Comparison of ENCODE assay signal across 17 cellular contexts in the genomic region with DNA sequence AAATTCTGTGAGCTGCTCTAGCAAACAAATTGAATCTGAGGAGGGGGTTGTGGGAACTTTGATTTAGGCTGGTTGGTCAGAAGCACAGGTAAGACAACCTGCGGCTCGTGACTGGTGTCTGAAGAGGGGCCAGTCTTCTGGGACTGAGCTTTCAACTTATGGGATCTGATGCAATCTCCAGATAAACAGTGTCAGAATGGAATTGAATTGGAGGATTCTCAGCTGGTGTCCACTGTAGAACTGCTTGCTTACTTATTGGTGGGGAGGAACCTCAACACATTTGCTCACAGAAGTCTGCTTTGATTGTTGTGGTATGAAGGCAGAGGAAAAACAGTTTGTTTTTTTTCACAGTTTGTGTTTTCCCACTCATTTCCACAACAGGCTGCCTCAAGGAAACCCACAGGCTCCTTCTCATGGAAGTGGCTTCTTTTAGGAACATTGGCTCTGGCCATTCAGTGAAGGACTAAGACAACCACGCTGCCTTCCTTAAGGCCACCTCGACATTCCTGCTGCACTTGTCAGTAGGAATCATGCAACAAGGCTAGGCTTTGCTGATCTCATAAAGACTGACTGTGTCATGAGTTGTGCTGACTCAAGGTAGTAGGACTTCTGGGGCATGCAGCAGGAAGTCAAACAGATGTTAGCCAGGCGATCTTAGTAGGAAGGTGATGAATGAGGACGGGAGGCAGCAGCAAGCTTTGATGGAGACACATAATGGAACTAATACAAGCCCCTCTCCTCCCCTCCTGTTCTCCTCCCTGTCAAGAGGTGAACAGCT.
DNase-seq lines count a peak whose midpoint lies in the region; ATAC-seq, FAIRE-seq and TF ChIP-seq lines count a peak whose summit lies in the region.
"Had no signal": no experiment of that assay in that cellular context is flagged by ENCODE, and none has a peak within 500 bp of the region (broad histone marks: within the 10 kb centered on the region; RNA-seq: fewer than 3 reads in every experiment).

No MANE protein-coding gene starts in this region.

- DNase-seq in Caki2 (ENCODE audit: low read depth) (peak; percentile 26), OCI-M1 (lab: John Stamatoyannopoulos, UW) (peak; percentile 29), H1 (ENCODE audit: low read depth in 1 of 2, low spot score in 2 of 2) (no peak), mesendoderm (peak; percentile 40), NCI-H2227 treated with DMSO at 0.1 percent for 48 hours (lab: John Stamatoyannopoulos, UW) (no peak), adrenal gland (no peak)
- DNase-seq in naive thymus-derived CD8-positive, alpha-beta T cell = no peak
- DNase-seq: activated CD4-positive, alpha-beta T cell treated with anti-CD3 and anti-CD28 coated beads for 4 hours; CD8-positive, alpha-beta T cell; mucosa of descending colon; NCI-H1105 treated with DMSO at 0.1 percent for 48 hours; NCI-H82; psoas muscle; stimulated activated CD4-positive, alpha-beta T cell treated with anti-CD3 and anti-CD28 coated beads, Interleukin-2, amount 100 ng/mL, for 48 hours; stimulated activated naive CD4-positive, alpha-beta T cell treated with Interleukin-2 at 50 U/mL for 16 hours had no signal

- CTCF ChIA-PET in H1 (lab: Charles Lee; ENCODE audit: partially characterized antibody) = interaction anchor here (0.6 to 1.0 kb wide), 3 partner anchors 21 to 74 kb away, joined by 3 read pairs; no protein-coding TSS in a partner anchor

- no peak overlapping the region for H2BK120ac ChIP-seq in H1 (replicated peaks; ENCODE audit: low read depth, low read length)
- H2BK120ac ChIP-seq in mesendoderm (ENCODE audit: low read depth, low read length) = no peak overlapping the region

- 88% methylated on average over 6 of the region's 6 CpGs; no CpG with 5 or more reads in 1 of the 2 experiments for WGBS in H1 (ENCODE audit: extremely low coverage in 1 of 2, insufficient coverage in 1 of 2, insufficient read length in 1 of 2, insufficient replicate concordance in 2 of 2, low coverage in 1 of 2, low lambda C conversion rate in 2 of 2, missing lambda C conversion rate in 1 of 2), 2 experiments
- WGBS in mesendoderm (ENCODE audit: extremely low coverage, insufficient coverage, low lambda C conversion rate) = no CpG with 5 or more reads among the region's 6 CpGs
- 61 to 65% (median 63%) methylated on average over 6 of the region's 6 CpGs for WGBS in adrenal gland, 4 donors

- H2AK5ac ChIP-seq in H1 (ENCODE audit: low read depth, low read length) (no peak overlapping the region), mesendoderm (ENCODE audit: low read length) (no peak overlapping the region)

- no peak for FAIRE-seq in H1 (lab: Jason Lieb, UNC)

- H3K27me3 Mint-ChIP-seq in naive thymus-derived CD8-positive, alpha-beta T cell = peaks cover 28 to 65% (median 37%) of the 10 kb centered on the region in 5 donors

- H2BK20ac ChIP-seq in H1 (ENCODE audit: low read length) = no peak overlapping the region; the same call in 1 of the 2 replicates

- H3K79me2 ChIP-seq in H1 (ENCODE audit: control insufficient read depth in 1 of 2, insufficient read depth in 2 of 2, low read length in 2 of 2) (no peaks in the 10 kb centered on the region), mesendoderm (ENCODE audit: control insufficient read depth, insufficient read depth, low read length) (no peaks in the 10 kb centered on the region)

- H3K14ac ChIP-seq in H1 (ENCODE audit: insufficient read length) = no peak overlapping the region

- H3K56ac ChIP-seq in H1 (replicated peaks; ENCODE audit: insufficient read length, low read depth, low read length) (no peak overlapping the region), mesendoderm (ENCODE audit: low read length) (no peak overlapping the region)

- peaks cover 2 to 24% (median 11%) of the 10 kb centered on the region in 9 donors for H3K9me3 Mint-ChIP-seq in naive thymus-derived CD8-positive, alpha-beta T cell

- ATAC-seq in HG03159 (IDR thresholded peaks at IDR 0.05; ENCODE audit: unreplicated experiment) = no peak
- no peak for ATAC-seq in naive thymus-derived CD8-positive, alpha-beta T cell
- ATAC-seq: CD8-positive, alpha-beta T cell; mucosa of descending colon; psoas muscle had no signal

- H3K9me3 ChIP-seq in H1 (ENCODE audit: insufficient read depth in 2 of 2, low read depth in 1 of 2, low read length in 1 of 2) = no peaks in the 10 kb centered on the region; a peak in 1 of 4 replicates
- H3K9me3 ChIP-seq in adrenal gland (replicated peaks in 1 of 3) = no peaks in the 10 kb centered on the region
- H3K9me3 ChIP-seq: mucosa of descending colon, psoas muscle had no signal

- H4K8ac ChIP-seq in H1 (ENCODE audit: extremely low read depth, insufficient read depth, low read length) = no peak overlapping the region
- H4K8ac ChIP-seq in mesendoderm (ENCODE audit: low read depth, low read length) = no peak overlapping the region

- TF ChIP-seq POLR2A in H1 (IDR thresholded peaks at IDR 0.05; ENCODE audit: control extremely low read depth in 1 of 2, low read depth in 2 of 2, low read length in 2 of 2) = no peak
- no peak for TF ChIP-seq POLR2A in adrenal gland (IDR thresholded peaks at IDR 0.05)

- no peak overlapping the region for H2BK15ac ChIP-seq in H1 (ENCODE audit: low read length)
- no peak overlapping the region for H2BK15ac ChIP-seq in mesendoderm (replicated peaks; ENCODE audit: low read depth)

- TF ChIP-seq EP300 in H1 (IDR thresholded peaks at IDR 0.05; ENCODE audit: borderline replicate concordance in 1 of 2, low read depth in 2 of 2, low read length in 2 of 2) = no peak

- no peak overlapping the region for H3K18ac ChIP-seq in H1 (ENCODE audit: extremely low read depth, low read length)
- no peak overlapping the region for H3K18ac ChIP-seq in mesendoderm (ENCODE audit: low read length)

- H3K23me2 ChIP-seq in H1 (ENCODE audit: low read depth, low read length) = no peaks in the 10 kb centered on the region

- H2BK5ac ChIP-seq in H1 (ENCODE audit: low read depth, low read length) (no peak overlapping the region), mesendoderm (ENCODE audit: low read length) (no peak overlapping the region)

- H3K4me2 ChIP-seq in H1 (ENCODE audit: insufficient read depth in 1 of 2, low read depth in 2 of 2, low read length in 2 of 2) (no peak overlapping the region), mesendoderm (ENCODE audit: low read length) (no peak overlapping the region)

- TF ChIP-seq RAD21 in H1 (IDR thresholded peaks at IDR 0.05 in 1 of 2, conservative IDR thresholded peaks at IDR 0.05 in 1 of 2; ENCODE audit: low read depth in 2 of 2, low read length in 2 of 2) = no peak

- H3K36me3 ChIP-seq in H1 (ENCODE audit: control insufficient read depth in 2 of 4, insufficient read depth in 4 of 4, low read length in 3 of 4) (no peaks in the 10 kb centered on the region), mesendoderm (ENCODE audit: control insufficient read depth, insufficient read depth, low read length) (no peaks in the 10 kb centered on the region), adrenal gland (replicated peaks in 1 of 2) (no peaks in the 10 kb centered on the region)

- no peak overlapping the region for H2BK12ac ChIP-seq in H1 (ENCODE audit: low read depth, low read length)

- H4K5ac ChIP-seq in H1 (ENCODE audit: insufficient read length, low read depth, low read length) (no peak overlapping the region), mesendoderm (ENCODE audit: low read length) (no peak overlapping the region)

- in situ Hi-C loops in Caki2 (cut with HindIII; ENCODE audit: low pct_unique_long_range_greater_than_20kb, low sequenced_read_pairs) = no loop called here

- H3K4ac ChIP-seq in H1 (replicated peaks; ENCODE audit: insufficient read length, low read depth, low read length) (no peak overlapping the region), mesendoderm (ENCODE audit: low read depth, low read length) (no peak overlapping the region)

- H3K4me3 ChIP-seq in H1 (ENCODE audit: extremely low read depth in 1 of 4, insufficient read depth in 2 of 4, low read depth in 3 of 4, low read length in 4 of 4) (no peak overlapping the region), mesendoderm (ENCODE audit: low read length) (no peak overlapping the region), adrenal gland (no peak overlapping the region)
- H3K4me3 ChIP-seq: mucosa of descending colon, psoas muscle had no signal

- H3K4me1 ChIP-seq in H1 (replicated peaks in 1 of 4; ENCODE audit: control insufficient read depth in 3 of 4, insufficient read depth in 4 of 4, low read length in 3 of 4) = no peaks in the 10 kb centered on the region
- no peaks in the 10 kb centered on the region for H3K4me1 ChIP-seq in mesendoderm (ENCODE audit: control insufficient read depth, low read depth, low read length)
- no peaks in the 10 kb centered on the region for H3K4me1 ChIP-seq in adrenal gland (replicated peaks in 1 of 2)
- H3K4me1 ChIP-seq: psoas muscle had no signal

- H3K23ac ChIP-seq in H1 (ENCODE audit: insufficient read length) (no peak overlapping the region), mesendoderm (ENCODE audit: low read length) (no peak overlapping the region)

- H3K36me3 Mint-ChIP-seq in naive thymus-derived CD8-positive, alpha-beta T cell = peaks cover 0 to 15% (median 0%) of the 10 kb centered on the region in 3 donors
- H3K36me3 Mint-ChIP-seq: brain; CD8-positive, alpha-beta T cell had no signal

- H3K9ac ChIP-seq in H1 (replicated peaks in 1 of 4; ENCODE audit: extremely low read depth in 1 of 4, low read depth in 3 of 4, low read length in 3 of 4) (no peak overlapping the region), mesendoderm (ENCODE audit: low read length) (no peak overlapping the region)

- H3K27me3 ChIP-seq in H1 (replicated peaks in 1 of 4; ENCODE audit: control insufficient read depth in 3 of 4, extremely low read depth in 1 of 4, insufficient read depth in 3 of 4, low read length in 3 of 4) (no peaks in the 10 kb centered on the region), mesendoderm (ENCODE audit: insufficient read depth, low read length, poor library complexity) (no peaks in the 10 kb centered on the region), adrenal gland (no peaks in the 10 kb centered on the region)

- POLR2A ChIA-PET in H1 (lab: Charles Lee; ENCODE audit: partially characterized antibody) = interaction anchor here (0.7 kb wide), 1 partner anchor 92 kb away, joined by 3 read pairs; no protein-coding TSS in a partner anchor
- POLR2A ChIA-PET in naive thymus-derived CD8-positive, alpha-beta T cell (lab: Charles Lee) = no interaction called here

- intact Hi-C loops in adrenal gland (cut with DNase I) = no loop called here

- no peak overlapping the region for H3K4me3 Mint-ChIP-seq in naive thymus-derived CD8-positive, alpha-beta T cell
- H3K4me3 Mint-ChIP-seq: brain; CD8-positive, alpha-beta T cell had no signal

- no peak overlapping the region for H4K91ac ChIP-seq in H1 (replicated peaks; ENCODE audit: insufficient read length, low read length)

- no peaks in the 10 kb centered on the region for H3K4me1 Mint-ChIP-seq in naive thymus-derived CD8-positive, alpha-beta T cell

- no peaks in the 10 kb centered on the region for H4K20me1 ChIP-seq in H1 (replicated peaks in 1 of 2; ENCODE audit: control insufficient read depth in 1 of 2, insufficient read depth in 2 of 2, low read length in 2 of 2)

- H3K79me1 ChIP-seq in H1 (ENCODE audit: low read depth, low read length) (no peaks in the 10 kb centered on the region), mesendoderm (ENCODE audit: low read length) (no peaks in the 10 kb centered on the region)

- no peak overlapping the region for H3K27ac Mint-ChIP-seq in naive thymus-derived CD8-positive, alpha-beta T cell
- H3K27ac Mint-ChIP-seq: brain; CD8-positive, alpha-beta T cell had no signal

- 0 out of 2 replicates have a peak overlapping the region, but pooled peaks have one; percentile 45 for H2AFZ ChIP-seq in H1 (ENCODE audit: low read length)

- no peak for TF ChIP-seq CTCF in H1 (IDR thresholded peaks at IDR 0.05; ENCODE audit: control extremely low read depth in 1 of 3, insufficient read depth in 1 of 3, low read depth in 1 of 3, low read length in 3 of 3)
- no peak for TF ChIP-seq CTCF in adrenal gland (IDR thresholded peaks at IDR 0.05)

- H3K27ac ChIP-seq in H1 (ENCODE audit: low read depth, low read length) = no peak overlapping the region
- H3K27ac ChIP-seq in mesendoderm (ENCODE audit: low read depth, low read length) = no peak overlapping the region
- H3K27ac ChIP-seq in adrenal gland = no peak overlapping the region
- H3K27ac ChIP-seq: psoas muscle had no signal

Comparison
In these comparisons a context has a peak if more than half of its experiments do, and no peak if none do; other contexts are left out.
1. DNase-seq: peak in Caki2 (single experiment), OCI-M1 (single experiment) and mesendoderm (single experiment); none in H1 (0 of 2), NCI-H2227 treated with DMSO at 0.1 percent for 48 hours (single experiment), adrenal gland (0 of 7) and naive thymus-derived CD8-positive, alpha-beta T cell (0 of 10).